ENCODE assay signal across 20 cellular contexts in the genomic region with DNA sequence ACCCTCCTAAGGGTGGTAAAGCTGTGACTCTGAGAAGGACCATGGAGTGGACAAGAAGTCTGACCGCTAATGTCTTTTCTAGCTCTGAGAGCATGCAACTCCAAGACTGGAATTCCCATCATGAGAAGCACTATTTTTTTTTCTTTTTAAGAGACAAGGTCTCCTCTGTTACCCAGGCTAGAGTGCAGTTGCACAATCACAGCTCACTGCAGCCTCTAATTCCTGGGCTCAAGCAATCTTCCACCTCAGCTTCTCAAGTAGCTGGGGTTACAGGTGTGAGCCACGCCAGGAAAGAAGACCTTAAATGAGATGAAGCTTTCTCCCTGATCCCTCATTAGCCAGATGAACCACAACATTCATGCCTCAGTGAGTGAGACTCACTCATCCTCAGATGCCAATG. TPM values are rescaled to one million over a fixed set of nuclear protein-coding genes. Genes with fewer than 3 reads are reported as not detected.
DNase-seq lines count a peak whose midpoint lies in the region; ATAC-seq, FAIRE-seq and TF ChIP-seq lines count a peak whose summit lies in the region.
"Had no signal": no experiment of that assay in that cellular context is flagged by ENCODE, and none has a peak within 500 bp of the region (broad histone marks: within the 10 kb centered on the region; RNA-seq: fewer than 3 reads in every experiment).

No MANE protein-coding gene starts in this region.

- ATAC-seq in T-cell (replicated peaks in 1 of 4) (no peak), left colon (no peak)
- no peak for ATAC-seq in stimulated activated naive CD8-positive, alpha-beta T cell treated with anti-CD3 and anti-CD28 coated beads, Interleukin-15, amount 100 ng/mL, for 72 hours
- ATAC-seq: lower lobe of right lung had no signal

- no peak for TF ChIP-seq CTCF in breast epithelium (IDR thresholded peaks at IDR 0.05)
- no peak for TF ChIP-seq CTCF in MCF 10A (IDR thresholded peaks at IDR 0.05; ENCODE audit: unreplicated experiment)
- TF ChIP-seq CTCF in astrocyte (IDR thresholded peaks at IDR 0.05; ENCODE audit: insufficient read depth, low read depth, low read length), result no peak
- no peak for TF ChIP-seq CTCF in GM10266 (IDR thresholded peaks at IDR 0.05; ENCODE audit: control insufficient read depth, insufficient read depth, low read depth, missing control alignments)

- H3K36me3 ChIP-seq in breast epithelium, result no peaks in the 10 kb centered on the region
- no peaks in the 10 kb centered on the region for H3K36me3 ChIP-seq in astrocyte (ENCODE audit: insufficient read depth, low read length)
- H3K36me3 ChIP-seq: lower lobe of right lung, SJCRH30, thyroid gland had no signal

- no peak overlapping the region for H2AFZ ChIP-seq in astrocyte (ENCODE audit: low read depth, low read length)

- H3K9me3 Mint-ChIP-seq in MCF 10A (ENCODE audit: unreplicated experiment), result no peaks in the 10 kb centered on the region
- H3K9me3 Mint-ChIP-seq in T-cell, result no peaks in the 10 kb centered on the region
- H3K9me3 Mint-ChIP-seq in astrocyte (ENCODE audit: unreplicated experiment), result no peaks in the 10 kb centered on the region
- no peaks in the 10 kb centered on the region for H3K9me3 Mint-ChIP-seq in stimulated activated naive CD8-positive, alpha-beta T cell treated with anti-CD3 and anti-CD28 coated beads, Interleukin-15, amount 100 ng/mL, for 72 hours
- H3K9me3 Mint-ChIP-seq: IgD-negative memory B cell had no signal

- intact Hi-C loops in breast epithelium (cut with DNase I; ENCODE audit: low total_unique reads) (no loop called here), MCF 10A (cut with micrococcal nuclease) (no loop called here), left colon (cut with DNase I, micrococcal nuclease) (no loop called here)

- no peaks in the 10 kb centered on the region for H3K27me3 Mint-ChIP-seq in MCF 10A (ENCODE audit: insufficient read depth, unreplicated experiment)
- no peaks in the 10 kb centered on the region for H3K27me3 Mint-ChIP-seq in T-cell
- H3K27me3 Mint-ChIP-seq in astrocyte (ENCODE audit: low read depth, unreplicated experiment), result peaks cover 40% of the 10 kb centered on the region
- H3K27me3 Mint-ChIP-seq in stimulated activated naive CD8-positive, alpha-beta T cell treated with anti-CD3 and anti-CD28 coated beads, Interleukin-15, amount 100 ng/mL, for 72 hours, result no peaks in the 10 kb centered on the region

- no peaks in the 10 kb centered on the region for H4K20me1 ChIP-seq in astrocyte (ENCODE audit: insufficient read depth, low read length)

- no peak overlapping the region for H3K9ac ChIP-seq in astrocyte (ENCODE audit: low read length)

- H3K79me2 ChIP-seq in astrocyte (ENCODE audit: insufficient read depth, low read length), result no peaks in the 10 kb centered on the region

- CTCF ChIA-PET in MCF 10A (lab: Yijun Ruan, JAX) (interaction anchor here (0.6 to 2.3 kb wide), 9 partner anchors 10 to 714 kb away, joined by 3 to 10 read pairs (median 4); no protein-coding TSS in a partner anchor), T-cell (lab: Charles Lee) (no interaction called here)

- H3K4me2 ChIP-seq in astrocyte (ENCODE audit: low read length), result no peak overlapping the region

- H3K4me1 ChIP-seq in breast epithelium (peaks cover 8 to 11% of the 10 kb centered on the region in 2 donors), astrocyte (ENCODE audit: insufficient read depth, low read length) (peaks cover 30% of the 10 kb centered on the region)
- H3K4me1 ChIP-seq: SJCRH30 had no signal

- no TSS peak for BruUV-seq in MCF 10A (replicated peaks; lab: Mats Ljungman, UMichigan)

- no peak overlapping the region for H3K4me3 Mint-ChIP-seq in MCF 10A (ENCODE audit: unreplicated experiment)
- peak overlapping the region in 1 of 3 donors; percentile 88 for H3K4me3 Mint-ChIP-seq in T-cell
- peak overlapping the region; percentile 11 for H3K4me3 Mint-ChIP-seq in astrocyte (ENCODE audit: unreplicated experiment)
- H3K4me3 Mint-ChIP-seq in stimulated activated naive CD8-positive, alpha-beta T cell treated with anti-CD3 and anti-CD28 coated beads, Interleukin-15, amount 100 ng/mL, for 72 hours, result peak overlapping the region; percentile 94 to 96
- H3K4me3 Mint-ChIP-seq: brain had no signal

- TF ChIP-seq POLR2A in breast epithelium (IDR thresholded peaks at IDR 0.05), result no peak

- H3K9me3 ChIP-seq in breast epithelium (no peaks in the 10 kb centered on the region), astrocyte (ENCODE audit: insufficient read depth, low read depth, low read length) (no peaks in the 10 kb centered on the region)
- H3K9me3 ChIP-seq: lower lobe of right lung, SJCRH30, thyroid gland had no signal

- no peak overlapping the region for H3K27ac Mint-ChIP-seq in MCF 10A (ENCODE audit: low read depth, unreplicated experiment)
- peak overlapping the region; percentile 62 to 78 for H3K27ac Mint-ChIP-seq in T-cell
- H3K27ac Mint-ChIP-seq in astrocyte (ENCODE audit: unreplicated experiment), result no peak overlapping the region
- H3K27ac Mint-ChIP-seq in stimulated activated naive CD8-positive, alpha-beta T cell treated with anti-CD3 and anti-CD28 coated beads, Interleukin-15, amount 100 ng/mL, for 72 hours, result peak overlapping the region; percentile 85 to 94
- H3K27ac Mint-ChIP-seq: brain, IgD-negative memory B cell had no signal

- H3K27me3 ChIP-seq in breast epithelium (no peaks in the 10 kb centered on the region), astrocyte (ENCODE audit: insufficient read depth, low read length) (no peaks in the 10 kb centered on the region)
- H3K27me3 ChIP-seq: thyroid gland had no signal

- peak in 1 of 2 donors; percentile 54 for DNase-seq in breast epithelium (ENCODE audit: low spot score in 2 of 2)
- DNase-seq in MCF 10A (ENCODE audit: unreplicated experiment), result no peak
- no peak for DNase-seq in T-cell
- no peak for DNase-seq in astrocyte (ENCODE audit: low read depth)
- DNase-seq in stimulated activated naive CD8-positive, alpha-beta T cell treated with anti-CD3 and anti-CD28 coated beads, Interleukin-15, amount 100 ng/mL, for 72 hours, result no peak
- no peak for DNase-seq in left colon
- no peak for DNase-seq in GM10266 (ENCODE audit: extremely low spot score)
- DNase-seq: DMS79 treated with DMSO at 0.1 percent for 48 hours, lower lobe of right lung, NCI-H1694, NCI-H82, nucleus accumbens, retina, SJCRH30 had no signal

- peak overlapping the region; percentile 48 for H3K27ac ChIP-seq in breast epithelium
- no peak overlapping the region for H3K27ac ChIP-seq in astrocyte (ENCODE audit: low read depth, low read length)
- H3K27ac ChIP-seq: coronary artery, HL-60, lower lobe of right lung, SJCRH30, thyroid gland had no signal

- H3K4me1 Mint-ChIP-seq in MCF 10A (ENCODE audit: insufficient read depth, unreplicated experiment) (peaks cover 45% of the 10 kb centered on the region), T-cell (peaks cover 58 to 65% (median 64%) of the 10 kb centered on the region in 3 donors), astrocyte (ENCODE audit: low read depth, unreplicated experiment) (peaks cover 37% of the 10 kb centered on the region)
- H3K4me1 Mint-ChIP-seq in stimulated activated naive CD8-positive, alpha-beta T cell treated with anti-CD3 and anti-CD28 coated beads, Interleukin-15, amount 100 ng/mL, for 72 hours, result peaks cover 95% of the 10 kb centered on the region

- POLR2A ChIA-PET in MCF 10A (lab: Yijun Ruan, JAX) (interaction anchor here (1.3 to 1.4 kb wide), 2 partner anchors 14 to 20 kb away, joined by 5 to 6 read pairs; a partner anchor contains a TSS), T-cell (lab: Charles Lee) (no interaction called here)

- H3K36me3 Mint-ChIP-seq in MCF 10A (ENCODE audit: insufficient read depth, unreplicated experiment) (peaks cover 8% of the 10 kb centered on the region), T-cell (no peaks in the 10 kb centered on the region), astrocyte (ENCODE audit: low read depth, unreplicated experiment) (peaks cover 6% of the 10 kb centered on the region)
- H3K36me3 Mint-ChIP-seq: brain, IgD-negative memory B cell had no signal

- H3K4me3 ChIP-seq in breast epithelium (no peak overlapping the region), astrocyte (ENCODE audit: insufficient read depth, low read depth, low read length) (no peak overlapping the region)
- H3K4me3 ChIP-seq: coronary artery, lower lobe of right lung, SJCRH30, thyroid gland had no signal

- no peak for FAIRE-seq in astrocyte (lab: Jason Lieb, UNC)
- FAIRE-seq: TTC549 had no signal

RNA-seq across cellular contexts. Expression of a gene that starts 19.2 kb away (rescaled TPM):
- total RNA-seq in breast epithelium (10 to 100 TPM in 2 of 3 donors, 1 to 10 TPM in 1; 1.6 to 41.7 (median 16.1) TPM), MCF 10A (2022) (22.3 and 23.4 TPM in 2 replicates), T-cell (1 to 10 TPM in 3 of 5 donors, under 1 TPM in 2; 0.43 to 4.1 (median 3.2) TPM), astrocyte (6.1 and 6.6 TPM in 2 replicates), left colon (100 to 1,000 TPM; 143 to 154 TPM)

Comparison
In these comparisons a context has a peak if more than half of its experiments do, and no peak if none do; other contexts are left out.
1. H3K27ac Mint-ChIP-seq: peak in T-cell (2 of 2) and stimulated activated naive CD8-positive, alpha-beta T cell treated with anti-CD3 and anti-CD28 coated beads, Interleukin-15, amount 100 ng/mL, for 72 hours (2 of 2); none in MCF 10A (single experiment) and astrocyte (single experiment).